Comparison of ENCODE assay signal across 2 cellular contexts in the genomic region with DNA sequence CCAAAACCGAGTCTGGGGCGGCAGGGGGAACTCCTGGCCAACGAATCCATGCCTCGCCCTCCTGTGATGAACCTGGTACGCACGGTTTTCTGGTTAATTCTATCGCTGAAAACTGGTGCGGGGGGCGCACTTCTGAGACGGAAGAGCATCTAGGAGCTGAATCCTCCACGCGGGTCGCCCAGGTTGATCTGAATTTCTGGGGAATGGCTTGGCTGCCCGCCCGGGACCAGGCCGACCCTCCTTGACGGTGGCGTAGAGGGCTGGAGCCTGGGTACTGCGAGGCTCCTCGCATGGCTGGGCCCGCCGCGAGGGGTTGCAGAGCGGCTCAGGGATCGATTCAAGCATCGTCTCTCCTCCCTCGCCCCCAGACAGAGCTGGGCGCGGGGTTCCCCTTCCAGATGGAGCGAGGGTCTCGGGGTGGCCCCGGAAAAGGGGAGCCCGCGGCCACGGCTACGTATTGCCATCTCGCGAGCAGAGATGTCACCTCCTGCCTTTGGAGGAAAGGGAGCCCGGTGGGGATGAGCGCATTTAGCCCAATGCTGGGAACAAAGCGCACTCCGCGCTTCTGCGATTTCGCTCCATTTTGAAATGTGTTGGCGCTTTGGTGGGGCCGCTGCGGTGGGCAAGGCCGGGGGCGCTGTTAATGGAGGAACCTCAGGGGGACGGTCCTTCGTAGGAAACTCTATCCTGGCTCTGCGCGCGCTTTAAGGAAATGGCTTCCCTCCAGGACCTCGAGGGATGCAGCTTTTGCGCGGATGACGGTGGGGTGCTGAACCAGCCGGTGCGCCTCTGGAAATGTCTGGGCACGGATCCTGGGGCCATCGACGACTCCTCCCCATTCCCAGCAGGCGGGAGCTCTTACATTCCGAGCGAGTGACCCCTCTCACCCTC.
A peak's percentile ranks its signal among the peaks of the same experiment; 100 is the strongest.
TF ChIP-seq lines count a peak whose summit lies in the region.

No MANE protein-coding gene starts in this region.

TF ChIP-seq in HepG2, 621 proteins besides CTCF, POLR2A, EP300 and RAD21:
- TF ChIP-seq HNRNPLL (IDR thresholded peaks at IDR 0.05; ENCODE audit: low read depth, low read length, poor library complexity, severe bottlenecking) (peak; percentile 5), ZNF569 (CRISPR knock-in tag; IDR thresholded peaks at IDR 0.05; ENCODE audit: borderline replicate concordance) (no peak), ZNF724P (CRISPR knock-in tag; IDR thresholded peaks at IDR 0.05; ENCODE audit: borderline replicate concordance) (0 out of 2 replicates have a peak, but pooled peaks have one; percentile 25), EZH2 (conservative IDR thresholded peaks at IDR 0.05; ENCODE audit: low read depth, low read length) (0 out of 2 replicates have a peak, but pooled peaks have one; percentile 52)
- TF ChIP-seq, protein P1, sequence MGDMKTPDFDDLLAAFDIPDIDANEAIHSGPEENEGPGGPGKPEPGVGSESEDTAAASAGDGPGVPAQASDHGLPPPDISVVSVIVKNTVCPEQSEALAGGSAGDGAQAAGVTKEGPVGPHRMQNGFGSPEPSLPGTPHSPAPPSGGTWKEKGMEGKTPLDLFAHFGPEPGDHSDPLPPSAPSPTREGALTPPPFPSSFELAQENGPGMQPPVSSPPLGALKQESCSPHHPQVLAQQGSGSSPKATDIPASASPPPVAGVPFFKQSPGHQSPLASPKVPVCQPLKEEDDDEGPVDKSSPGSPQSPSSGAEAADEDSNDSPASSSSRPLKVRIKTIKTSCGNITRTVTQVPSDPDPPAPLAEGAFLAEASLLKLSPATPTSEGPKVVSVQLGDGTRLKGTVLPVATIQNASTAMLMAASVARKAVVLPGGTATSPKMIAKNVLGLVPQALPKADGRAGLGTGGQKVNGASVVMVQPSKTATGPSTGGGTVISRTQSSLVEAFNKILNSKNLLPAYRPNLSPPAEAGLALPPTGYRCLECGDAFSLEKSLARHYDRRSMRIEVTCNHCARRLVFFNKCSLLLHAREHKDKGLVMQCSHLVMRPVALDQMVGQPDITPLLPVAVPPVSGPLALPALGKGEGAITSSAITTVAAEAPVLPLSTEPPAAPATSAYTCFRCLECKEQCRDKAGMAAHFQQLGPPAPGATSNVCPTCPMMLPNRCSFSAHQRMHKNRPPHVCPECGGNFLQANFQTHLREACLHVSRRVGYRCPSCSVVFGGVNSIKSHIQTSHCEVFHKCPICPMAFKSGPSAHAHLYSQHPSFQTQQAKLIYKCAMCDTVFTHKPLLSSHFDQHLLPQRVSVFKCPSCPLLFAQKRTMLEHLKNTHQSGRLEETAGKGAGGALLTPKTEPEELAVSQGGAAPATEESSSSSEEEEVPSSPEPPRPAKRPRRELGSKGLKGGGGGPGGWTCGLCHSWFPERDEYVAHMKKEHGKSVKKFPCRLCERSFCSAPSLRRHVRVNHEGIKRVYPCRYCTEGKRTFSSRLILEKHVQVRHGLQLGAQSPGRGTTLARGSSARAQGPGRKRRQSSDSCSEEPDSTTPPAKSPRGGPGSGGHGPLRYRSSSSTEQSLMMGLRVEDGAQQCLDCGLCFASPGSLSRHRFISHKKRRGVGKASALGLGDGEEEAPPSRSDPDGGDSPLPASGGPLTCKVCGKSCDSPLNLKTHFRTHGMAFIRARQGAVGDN (CRISPR knock-in tag; IDR thresholded peaks at IDR 0.05) = 0 out of 2 replicates have a peak, but pooled peaks have one; percentile 8

TF ChIP-seq in WTC11, 78 proteins besides CTCF, POLR2A, EP300 and RAD21:
- TF ChIP-seq NR1H2 (CRISPR knock-in tag; IDR thresholded peaks at IDR 0.05) (no peak), GABPB1 (CRISPR knock-in tag; IDR thresholded peaks at IDR 0.05) (no peak), ZNF317 (CRISPR knock-in tag; IDR thresholded peaks at IDR 0.05; ENCODE audit: borderline replicate concordance, low read depth) (no peak), FOXP1 (CRISPR knock-in tag; IDR thresholded peaks at IDR 0.05; ENCODE audit: borderline replicate concordance) (0 out of 2 replicates have a peak, but pooled peaks have one; percentile 20), ZNF396 (CRISPR knock-in tag; IDR thresholded peaks at IDR 0.05; ENCODE audit: borderline replicate concordance) (no peak), RELA (CRISPR knock-in tag; IDR thresholded peaks at IDR 0.05; ENCODE audit: borderline replicate concordance) (no peak), NFYB (CRISPR knock-in tag; conservative IDR thresholded peaks at IDR 0.05; ENCODE audit: low read depth) (no peak), ZNF121 (CRISPR knock-in tag; IDR thresholded peaks at IDR 0.05) (no peak), GRHL2 (CRISPR knock-in tag; IDR thresholded peaks at IDR 0.05; ENCODE audit: insufficient replicate concordance, severe bottlenecking) (no peak), NR2C2 (CRISPR knock-in tag; IDR thresholded peaks at IDR 0.05) (no peak)
- TF ChIP-seq, protein P2, sequence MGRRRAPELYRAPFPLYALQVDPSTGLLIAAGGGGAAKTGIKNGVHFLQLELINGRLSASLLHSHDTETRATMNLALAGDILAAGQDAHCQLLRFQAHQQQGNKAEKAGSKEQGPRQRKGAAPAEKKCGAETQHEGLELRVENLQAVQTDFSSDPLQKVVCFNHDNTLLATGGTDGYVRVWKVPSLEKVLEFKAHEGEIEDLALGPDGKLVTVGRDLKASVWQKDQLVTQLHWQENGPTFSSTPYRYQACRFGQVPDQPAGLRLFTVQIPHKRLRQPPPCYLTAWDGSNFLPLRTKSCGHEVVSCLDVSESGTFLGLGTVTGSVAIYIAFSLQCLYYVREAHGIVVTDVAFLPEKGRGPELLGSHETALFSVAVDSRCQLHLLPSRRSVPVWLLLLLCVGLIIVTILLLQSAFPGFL (CRISPR knock-in tag; IDR thresholded peaks at IDR 0.05; ENCODE audit: borderline replicate concordance) = no peak
- TF ChIP-seq, protein P3, sequence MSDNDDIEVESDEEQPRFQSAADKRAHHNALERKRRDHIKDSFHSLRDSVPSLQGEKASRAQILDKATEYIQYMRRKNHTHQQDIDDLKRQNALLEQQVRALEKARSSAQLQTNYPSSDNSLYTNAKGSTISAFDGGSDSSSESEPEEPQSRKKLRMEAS (CRISPR knock-in tag; IDR thresholded peaks at IDR 0.05) = peak; percentile 38; the same call in 1 of the 2 replicates
- TF ChIP-seq, protein P4, sequence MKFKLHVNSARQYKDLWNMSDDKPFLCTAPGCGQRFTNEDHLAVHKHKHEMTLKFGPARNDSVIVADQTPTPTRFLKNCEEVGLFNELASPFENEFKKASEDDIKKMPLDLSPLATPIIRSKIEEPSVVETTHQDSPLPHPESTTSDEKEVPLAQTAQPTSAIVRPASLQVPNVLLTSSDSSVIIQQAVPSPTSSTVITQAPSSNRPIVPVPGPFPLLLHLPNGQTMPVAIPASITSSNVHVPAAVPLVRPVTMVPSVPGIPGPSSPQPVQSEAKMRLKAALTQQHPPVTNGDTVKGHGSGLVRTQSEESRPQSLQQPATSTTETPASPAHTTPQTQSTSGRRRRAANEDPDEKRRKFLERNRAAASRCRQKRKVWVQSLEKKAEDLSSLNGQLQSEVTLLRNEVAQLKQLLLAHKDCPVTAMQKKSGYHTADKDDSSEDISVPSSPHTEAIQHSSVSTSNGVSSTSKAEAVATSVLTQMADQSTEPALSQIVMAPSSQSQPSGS (CRISPR knock-in tag; IDR thresholded peaks at IDR 0.05; ENCODE audit: borderline replicate concordance, low read depth) = no peak
- TF ChIP-seq, protein P5, sequence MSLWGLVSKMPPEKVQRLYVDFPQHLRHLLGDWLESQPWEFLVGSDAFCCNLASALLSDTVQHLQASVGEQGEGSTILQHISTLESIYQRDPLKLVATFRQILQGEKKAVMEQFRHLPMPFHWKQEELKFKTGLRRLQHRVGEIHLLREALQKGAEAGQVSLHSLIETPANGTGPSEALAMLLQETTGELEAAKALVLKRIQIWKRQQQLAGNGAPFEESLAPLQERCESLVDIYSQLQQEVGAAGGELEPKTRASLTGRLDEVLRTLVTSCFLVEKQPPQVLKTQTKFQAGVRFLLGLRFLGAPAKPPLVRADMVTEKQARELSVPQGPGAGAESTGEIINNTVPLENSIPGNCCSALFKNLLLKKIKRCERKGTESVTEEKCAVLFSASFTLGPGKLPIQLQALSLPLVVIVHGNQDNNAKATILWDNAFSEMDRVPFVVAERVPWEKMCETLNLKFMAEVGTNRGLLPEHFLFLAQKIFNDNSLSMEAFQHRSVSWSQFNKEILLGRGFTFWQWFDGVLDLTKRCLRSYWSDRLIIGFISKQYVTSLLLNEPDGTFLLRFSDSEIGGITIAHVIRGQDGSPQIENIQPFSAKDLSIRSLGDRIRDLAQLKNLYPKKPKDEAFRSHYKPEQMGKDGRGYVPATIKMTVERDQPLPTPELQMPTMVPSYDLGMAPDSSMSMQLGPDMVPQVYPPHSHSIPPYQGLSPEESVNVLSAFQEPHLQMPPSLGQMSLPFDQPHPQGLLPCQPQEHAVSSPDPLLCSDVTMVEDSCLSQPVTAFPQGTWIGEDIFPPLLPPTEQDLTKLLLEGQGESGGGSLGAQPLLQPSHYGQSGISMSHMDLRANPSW (CRISPR knock-in tag; conservative IDR thresholded peaks at IDR 0.05; ENCODE audit: low read depth) = no peak
- TF ChIP-seq, protein P6, sequence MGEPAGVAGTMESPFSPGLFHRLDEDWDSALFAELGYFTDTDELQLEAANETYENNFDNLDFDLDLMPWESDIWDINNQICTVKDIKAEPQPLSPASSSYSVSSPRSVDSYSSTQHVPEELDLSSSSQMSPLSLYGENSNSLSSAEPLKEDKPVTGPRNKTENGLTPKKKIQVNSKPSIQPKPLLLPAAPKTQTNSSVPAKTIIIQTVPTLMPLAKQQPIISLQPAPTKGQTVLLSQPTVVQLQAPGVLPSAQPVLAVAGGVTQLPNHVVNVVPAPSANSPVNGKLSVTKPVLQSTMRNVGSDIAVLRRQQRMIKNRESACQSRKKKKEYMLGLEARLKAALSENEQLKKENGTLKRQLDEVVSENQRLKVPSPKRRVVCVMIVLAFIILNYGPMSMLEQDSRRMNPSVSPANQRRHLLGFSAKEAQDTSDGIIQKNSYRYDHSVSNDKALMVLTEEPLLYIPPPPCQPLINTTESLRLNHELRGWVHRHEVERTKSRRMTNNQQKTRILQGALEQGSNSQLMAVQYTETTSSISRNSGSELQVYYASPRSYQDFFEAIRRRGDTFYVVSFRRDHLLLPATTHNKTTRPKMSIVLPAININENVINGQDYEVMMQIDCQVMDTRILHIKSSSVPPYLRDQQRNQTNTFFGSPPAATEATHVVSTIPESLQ (CRISPR knock-in tag; IDR thresholded peaks at IDR 0.05) = no peak
- TF ChIP-seq, protein P7, sequence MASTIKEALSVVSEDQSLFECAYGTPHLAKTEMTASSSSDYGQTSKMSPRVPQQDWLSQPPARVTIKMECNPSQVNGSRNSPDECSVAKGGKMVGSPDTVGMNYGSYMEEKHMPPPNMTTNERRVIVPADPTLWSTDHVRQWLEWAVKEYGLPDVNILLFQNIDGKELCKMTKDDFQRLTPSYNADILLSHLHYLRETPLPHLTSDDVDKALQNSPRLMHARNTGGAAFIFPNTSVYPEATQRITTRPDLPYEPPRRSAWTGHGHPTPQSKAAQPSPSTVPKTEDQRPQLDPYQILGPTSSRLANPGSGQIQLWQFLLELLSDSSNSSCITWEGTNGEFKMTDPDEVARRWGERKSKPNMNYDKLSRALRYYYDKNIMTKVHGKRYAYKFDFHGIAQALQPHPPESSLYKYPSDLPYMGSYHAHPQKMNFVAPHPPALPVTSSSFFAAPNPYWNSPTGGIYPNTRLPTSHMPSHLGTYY (CRISPR knock-in tag; IDR thresholded peaks at IDR 0.05) = no peak
